In genomic region chr11:33017478-33017877, GRCh38 we compare ENCODE assay signal across 1 cellular context.
TF ChIP-seq lines count a peak whose summit lies in the region.

No MANE protein-coding gene starts in this region.

TF ChIP-seq in GM23338, 12 proteins besides CTCF, POLR2A, EP300 and RAD21 (continued from another document):
- TF ChIP-seq REST (IDR thresholded peaks at IDR 0.05; ENCODE audit: unreplicated experiment), result no peak
